In genomic region chr1:110675060-110675791, GRCh38 we compare ENCODE assay signal across 9 cellular contexts. TPM values are rescaled to one million over a fixed set of nuclear protein-coding genes. Genes with fewer than 3 reads are reported as not detected.
DNase-seq lines count a peak whose midpoint lies in the region; ATAC-seq and TF ChIP-seq lines count a peak whose summit lies in the region.
"Had no signal": no experiment of that assay in that cellular context is flagged by ENCODE, and none has a peak within 500 bp of the region (broad histone marks: within the 10 kb centered on the region; RNA-seq: fewer than 3 reads in every experiment).

No MANE protein-coding gene starts in this region.

- H3K4me3 ChIP-seq in AG04450 (ENCODE audit: low read depth, low read length): peak overlapping the region; percentile 32; the same call in 1 of the 2 replicates
- H3K4me3 ChIP-seq in HUES64 (ENCODE audit: low read length): peak overlapping the region; percentile 61
- peak overlapping the region; percentile 81 for H3K4me3 ChIP-seq in effector memory CD4-positive, alpha-beta T cell (ENCODE audit: insufficient read depth, low read depth, low read length, poor library complexity, severe bottlenecking)

- H3K4me1 ChIP-seq in HUES64 (ENCODE audit: insufficient read depth, low read length): no peaks in the 10 kb centered on the region
- H3K4me1 ChIP-seq in effector memory CD4-positive, alpha-beta T cell (ENCODE audit: control insufficient read depth, insufficient read depth, low read length, poor library complexity, severe bottlenecking): peaks cover 21% of the 10 kb centered on the region

- peaks cover 6 to 11% (median 8%) of the 10 kb centered on the region in 3 donors for H3K36me3 Mint-ChIP-seq in naive thymus-derived CD8-positive, alpha-beta T cell

- peak overlapping the region; percentile 42; the same call in 1 of the 2 replicates for H3K9ac ChIP-seq in HUES64 (ENCODE audit: low read depth, low read length)

- CTCF ChIA-PET in AG04450 (lab: Charles Lee): interaction anchor here (1.3 kb wide), 1 partner anchor 56 kb away, joined by 6 read pairs; no protein-coding TSS in a partner anchor

- no peak for ATAC-seq in naive thymus-derived CD8-positive, alpha-beta T cell
- ATAC-seq in HG02970 (IDR thresholded peaks at IDR 0.05; ENCODE audit: low FRiP score, unreplicated experiment) (no peak), HG02852 (IDR thresholded peaks at IDR 0.05; ENCODE audit: unreplicated experiment) (no peak), GM18907 (IDR thresholded peaks at IDR 0.05; ENCODE audit: unreplicated experiment) (no peak)

- 2% methylated on average over 57 of the region's 57 CpGs for WGBS in HUES64

- H3K36me3 ChIP-seq in HUES64 (ENCODE audit: insufficient read depth, low read length): no peaks in the 10 kb centered on the region
- H3K36me3 ChIP-seq in effector memory CD4-positive, alpha-beta T cell (ENCODE audit: control insufficient read depth, insufficient read depth, low read length): no peaks in the 10 kb centered on the region
- H3K36me3 ChIP-seq: adrenal gland had no signal

- POLR2A ChIA-PET in AG04450 (lab: Yijun Ruan, JAX): no interaction called here
- POLR2A ChIA-PET in naive thymus-derived CD8-positive, alpha-beta T cell (lab: Charles Lee): interaction anchor here (0.8 to 6.5 kb wide), 8 partner anchors 9 to 90 kb away, joined by 3 to 87 read pairs (median 6); no protein-coding TSS in a partner anchor

- peak overlapping the region; percentile 70 to 98 (median 82) for H3K4me3 Mint-ChIP-seq in naive thymus-derived CD8-positive, alpha-beta T cell

- H3K27me3 Mint-ChIP-seq in naive thymus-derived CD8-positive, alpha-beta T cell: no peaks in the 10 kb centered on the region

- DNase-seq in AG04450 (ENCODE audit: low read depth, low spot score) (no peak), GM19238 (ENCODE audit: insufficient read length, low spot score) (no peak)
- DNase-seq in effector memory CD4-positive, alpha-beta T cell: peak in 1 of 3 donors; percentile 7
- peak in 2 of 10 donors; percentile 2 to 63 for DNase-seq in naive thymus-derived CD8-positive, alpha-beta T cell

- H3K9me3 ChIP-seq in AG04450 (ENCODE audit: control insufficient read depth, insufficient read depth, low read length) (peaks cover 11% of the 10 kb centered on the region), HUES64 (ENCODE audit: insufficient read depth, low read depth, low read length) (peaks cover 5% of the 10 kb centered on the region; the same call in 1 of the 2 replicates)
- no peaks in the 10 kb centered on the region for H3K9me3 ChIP-seq in effector memory CD4-positive, alpha-beta T cell (ENCODE audit: control insufficient read depth, low read length)
- H3K9me3 ChIP-seq: adrenal gland had no signal

- H3K27ac ChIP-seq in AG04450 (ENCODE audit: low read depth, low read length): no peak overlapping the region
- no peak overlapping the region for H3K27ac ChIP-seq in HUES64 (ENCODE audit: low read depth, low read length)
- peak overlapping the region; percentile 92 for H3K27ac ChIP-seq in effector memory CD4-positive, alpha-beta T cell (ENCODE audit: insufficient read depth, low read length, poor library complexity, severe bottlenecking)

- H3K27me3 ChIP-seq in AG04450 (ENCODE audit: control insufficient read depth, insufficient read depth, low read length): peaks cover 38% of the 10 kb centered on the region
- H3K27me3 ChIP-seq in HUES64 (ENCODE audit: insufficient read depth, low read length): peaks cover 79% of the 10 kb centered on the region
- no peaks in the 10 kb centered on the region for H3K27me3 ChIP-seq in effector memory CD4-positive, alpha-beta T cell (replicated peaks; ENCODE audit: control insufficient read depth, insufficient read depth, low read length, poor library complexity, severe bottlenecking)

- no peaks in the 10 kb centered on the region for H3K9me3 Mint-ChIP-seq in naive thymus-derived CD8-positive, alpha-beta T cell

- peaks cover 26 to 57% (median 40%) of the 10 kb centered on the region in 4 donors for H3K4me1 Mint-ChIP-seq in naive thymus-derived CD8-positive, alpha-beta T cell

- no peak for TF ChIP-seq CTCF in AG04450 (IDR thresholded peaks at IDR 0.05; ENCODE audit: low read depth, low read length)

- peak overlapping the region in 9 of 10 donors; percentile 22 to 99 (median 83) for H3K27ac Mint-ChIP-seq in naive thymus-derived CD8-positive, alpha-beta T cell

RNA-seq across cellular contexts. Expression of gene KCNA3, which starts 0.5 kb away (rescaled TPM):
- 0.12 and 0.16 TPM in 2 replicates for polyA plus RNA-seq in AG04450 (2011; rRNA removed)
- polyA minus RNA-seq in AG04450 (2011; rRNA and poly(A)+ RNA removed): 0.22 and 0.69 TPM in 2 replicates
- polyA plus RNA-seq in HUES64 (2013, experiment 1 of 2): 0.45 TPM
- polyA plus RNA-seq in HUES64 (2013, experiment 2 of 2): 0.32 TPM
- 10 to 100 TPM; 74.7 to 78.7 TPM for total RNA-seq in naive thymus-derived CD8-positive, alpha-beta T cell
- 10 to 100 TPM; 55.6 to 67.9 (median 66.4) TPM for polyA plus RNA-seq in naive thymus-derived CD8-positive, alpha-beta T cell

Comparison
In these comparisons a context has a peak if more than half of its experiments do, and no peak if none do; other contexts are left out.
1. RNA of gene KCNA3, which starts 0.5 kb away (polyA plus RNA-seq): 55.6 to 67.9 TPM in naive thymus-derived CD8-positive, alpha-beta T cell; 0.12 to 0.16 TPM in AG04450; every median in the first group is over 10 times any median in the second.
2. Peak in every context shown above with its lines, with median percentiles within 50 percentile points of each other: H3K4me3 ChIP-seq.